In the genomic region with DNA sequence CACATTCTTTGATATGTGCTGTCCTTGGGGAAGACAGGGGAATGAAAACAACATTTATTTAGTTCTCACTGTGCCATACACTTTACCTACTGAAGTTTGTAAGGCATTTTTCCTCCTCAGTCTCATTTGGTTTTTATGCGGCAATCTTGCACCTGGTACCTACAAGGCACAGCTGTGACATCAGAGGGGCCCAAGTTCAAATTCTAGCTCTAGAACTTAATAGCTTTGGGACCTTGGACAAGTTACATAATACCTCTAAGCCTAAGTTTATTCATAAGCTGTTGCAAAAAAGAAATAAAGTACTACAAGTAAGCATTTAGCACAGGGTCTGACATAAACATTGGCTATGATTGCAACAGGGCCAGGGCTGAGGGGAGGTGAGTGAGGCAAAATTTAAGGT, we compare ENCODE assay signal across 8 cellular contexts. TPM values are rescaled to one million over a fixed set of nuclear protein-coding genes. Genes with fewer than 3 reads are reported as not detected.
"Had no signal": no experiment of that assay in that cellular context is flagged by ENCODE, and none has a peak within 500 bp of the region (broad histone marks: within the 10 kb centered on the region; RNA-seq: fewer than 3 reads in every experiment).

No MANE protein-coding gene starts in this region.

- H3K4me3 ChIP-seq: K562 had no signal

- H3K27ac ChIP-seq: HL-60, KMS-11 had no signal

- DNase-seq: IMR-90, KBM-7, KG1 had no signal

- ATAC-seq: HepG2, K562 had no signal

- FAIRE-seq: HepG2, HTR-8/SVneo, K562 had no signal

RNA-seq across cellular contexts. Expression of a gene that starts 5.6 kb away (rescaled TPM):
- total RNA-seq: IMR-90, K562 had no signal
- polyA plus RNA-seq: HepG2, IMR-90, K562 had no signal
